Comparison of ENCODE assay signal across 8 cellular contexts in genomic region chr2:47402555-47402804, GRCh38. TPM values are rescaled to one million over a fixed set of nuclear protein-coding genes. Genes with fewer than 3 reads are reported as not detected.
DNase-seq lines count a peak whose midpoint lies in the region; FAIRE-seq and TF ChIP-seq lines count a peak whose summit lies in the region.

No MANE protein-coding gene starts in this region.

- POLR2A ChIA-PET in OCI-LY7 (lab: Charles Lee): interaction anchor here (0.6 to 2.1 kb wide), 14 partner anchors 10 to 505 kb away, joined by 3 to 11 read pairs (median 4); no protein-coding TSS in a partner anchor

- intact Hi-C loops in Calu3 (cut with micrococcal nuclease; ENCODE audit: unreplicated experiment): no loop called here
- intact Hi-C loops in OCI-LY7 (cut with micrococcal nuclease; ENCODE audit: unreplicated experiment): loop anchor here (2.0 to 5.0 kb wide), 4 partner anchors 118 to 380 kb away; partner anchors contain the start of gene MSH6

- no peak for FAIRE-seq in H54 (lab: Jason Lieb, UNC)

- H3K4me2 ChIP-seq in OCI-LY7 (ENCODE audit: low read length) (peak overlapping the region; percentile 69), osteoblast (ENCODE audit: insufficient read depth, low read length) (peak overlapping the region; percentile 100)

- H2AFZ ChIP-seq in OCI-LY7 (ENCODE audit: low read length): peak overlapping the region; percentile 80
- H2AFZ ChIP-seq in osteoblast (ENCODE audit: low read length): peak overlapping the region; percentile 94

- H4K20me1 ChIP-seq in OCI-LY7 (ENCODE audit: insufficient read depth, low read length) (peaks cover 8% of the 10 kb centered on the region; the same call in 1 of the 2 replicates), osteoblast (ENCODE audit: insufficient read depth, low read length) (peaks cover 2% of the 10 kb centered on the region)

- H3K9me3 Mint-ChIP-seq in Calu3 (ENCODE audit: low read depth, unreplicated experiment): no peaks in the 10 kb centered on the region
- no peaks in the 10 kb centered on the region for H3K9me3 Mint-ChIP-seq in endothelial cell (ENCODE audit: unreplicated experiment)

- peaks cover 12% of the 10 kb centered on the region; the same call in 1 of the 2 replicates for H3K9me3 ChIP-seq in OCI-LY7 (ENCODE audit: low read length)
- H3K9me3 ChIP-seq in osteoblast (ENCODE audit: low read depth, low read length): no peaks in the 10 kb centered on the region

- H3K79me2 ChIP-seq in OCI-LY7 (ENCODE audit: insufficient read depth, low read depth, low read length) (peaks cover 42% of the 10 kb centered on the region), osteoblast (ENCODE audit: insufficient read depth, low read length) (peaks cover 39% of the 10 kb centered on the region)

- H3K4me1 Mint-ChIP-seq in Calu3 (ENCODE audit: low read depth, unreplicated experiment) (peaks cover 21% of the 10 kb centered on the region), endothelial cell (ENCODE audit: unreplicated experiment) (peaks cover 18% of the 10 kb centered on the region)

- DNase-seq in Calu3 (no peak), OCI-LY7 (ENCODE audit: low spot score) (no peak), endothelial cell (ENCODE audit: low spot score) (no peak), osteoblast (ENCODE audit: insufficient read length, low spot score, missing footprints) (peak; percentile 86), HK-2 (ENCODE audit: unreplicated experiment) (no peak), amygdala (lab: John Stamatoyannopoulos, UW) (no peak), H54 (ENCODE audit: insufficient read length, low spot score) (no peak), NCI-H774 (lab: John Stamatoyannopoulos, UW) (no peak)

- H3K4me3 ChIP-seq in OCI-LY7 (ENCODE audit: low read depth, low read length, poor library complexity, severe bottlenecking): peak overlapping the region; percentile 86
- peak overlapping the region; percentile 86 for H3K4me3 ChIP-seq in osteoblast (ENCODE audit: insufficient read depth, low read length)

- BruUV-seq in Calu3 (replicated peaks; lab: Mats Ljungman, UMichigan) (no TSS peak), OCI-LY7 (replicated peaks; lab: Mats Ljungman, UMichigan) (no TSS peak)

- no peak for TF ChIP-seq POLR2A in H54 (IDR thresholded peaks at IDR 0.05; ENCODE audit: low read depth, low read length)

- H3K36me3 ChIP-seq in OCI-LY7 (ENCODE audit: insufficient read depth, low read length) (peaks cover 23% of the 10 kb centered on the region), osteoblast (ENCODE audit: insufficient read depth, low read length) (no peaks in the 10 kb centered on the region)

- no peaks in the 10 kb centered on the region for H3K27me3 Mint-ChIP-seq in Calu3 (ENCODE audit: unreplicated experiment)
- H3K27me3 Mint-ChIP-seq in endothelial cell (ENCODE audit: unreplicated experiment): peaks cover 6% of the 10 kb centered on the region

- TF ChIP-seq CTCF in Calu3 (IDR thresholded peaks at IDR 0.05; ENCODE audit: unreplicated experiment): no peak
- TF ChIP-seq CTCF in OCI-LY7 (conservative IDR thresholded peaks at IDR 0.05; ENCODE audit: low read length): peak; percentile 40; the same call in 1 of the 2 replicates
- no peak for TF ChIP-seq CTCF in endothelial cell (IDR thresholded peaks at IDR 0.05; ENCODE audit: unreplicated experiment)
- no peak for TF ChIP-seq CTCF in osteoblast (IDR thresholded peaks at IDR 0.05; ENCODE audit: extremely low read depth, low read depth, low read length)

- H3K36me3 Mint-ChIP-seq in Calu3 (ENCODE audit: insufficient read depth, unreplicated experiment): peaks cover 33% of the 10 kb centered on the region
- peaks cover 21% of the 10 kb centered on the region for H3K36me3 Mint-ChIP-seq in endothelial cell (ENCODE audit: low read depth, unreplicated experiment)

- H3K27ac ChIP-seq in OCI-LY7 (ENCODE audit: low read depth, low read length, poor library complexity, severe bottlenecking) (peak overlapping the region; percentile 67), osteoblast (ENCODE audit: low read depth, low read length) (peak overlapping the region; percentile 55)

- H3K27me3 ChIP-seq in osteoblast (ENCODE audit: insufficient read depth, low read length): no peaks in the 10 kb centered on the region

- H3K4me1 ChIP-seq in OCI-LY7 (ENCODE audit: insufficient read depth, low read length, poor library complexity, severe bottlenecking) (peaks cover 20% of the 10 kb centered on the region), osteoblast (ENCODE audit: insufficient read depth, low read length) (peaks cover 13% of the 10 kb centered on the region)

- CTCF ChIA-PET in Calu3 (lab: Charles Lee): interaction anchor here (0.6 to 2.9 kb wide), 8 partner anchors 12 to 365 kb away, joined by 3 to 9 read pairs (median 3); no protein-coding TSS in a partner anchor
- CTCF ChIA-PET in OCI-LY7 (lab: Charles Lee; ENCODE audit: unreplicated experiment): interaction anchor here (0.9 to 1.0 kb wide), 2 partner anchors 35 to 252 kb away, joined by 3 read pairs; no protein-coding TSS in a partner anchor

- no peaks in the 10 kb centered on the region for H3K9me2 ChIP-seq in OCI-LY7 (ENCODE audit: insufficient read depth, low read length)

- H3K27ac Mint-ChIP-seq in Calu3 (ENCODE audit: unreplicated experiment) (peak overlapping the region; percentile 90), endothelial cell (ENCODE audit: unreplicated experiment) (peak overlapping the region; percentile 96)

- H3K4me3 Mint-ChIP-seq in Calu3 (ENCODE audit: low read depth, unreplicated experiment) (peak overlapping the region; percentile 99), endothelial cell (ENCODE audit: unreplicated experiment) (peak overlapping the region; percentile 99)

RNA-seq across cellular contexts. Expression of gene MSH2, which starts 0.5 kb away (rescaled TPM):
- total RNA-seq in Calu3 (2022): 47.2 and 55.3 TPM in 2 replicates
- 96.8 and 107 TPM in 2 replicates for total RNA-seq in OCI-LY7 (2014; rRNA removed; shearing (Covaris generic))
- total RNA-seq in OCI-LY7 (2022): 94.8 and 97.8 TPM in 2 replicates
- total RNA-seq in endothelial cell (ENCODE audit: unreplicated experiment): 56.5 TPM
- 14.5 and 16.5 TPM in 2 replicates for total RNA-seq in osteoblast

RNA-seq across cellular contexts. Expression of gene EPCAM, which starts 33.4 kb away (rescaled TPM):
- total RNA-seq in Calu3 (2022): 455 and 465 TPM in 2 replicates
- total RNA-seq in OCI-LY7 (2014; rRNA removed; shearing (Covaris generic)): not detected in 2 replicates
- not detected in 2 replicates for total RNA-seq in OCI-LY7 (2022)
- 54.6 TPM for total RNA-seq in endothelial cell (ENCODE audit: unreplicated experiment)
- total RNA-seq in osteoblast: under 0.01 TPM in 1 of 2 replicates, not detected in the other

Comparison
In these comparisons a context has a peak if more than half of its experiments do, and no peak if none do; other contexts are left out.
1. RNA of gene EPCAM, which starts 33.4 kb away (total RNA-seq): 455 to 465 TPM in Calu3 and 54.6 TPM in endothelial cell (single experiment); not detected in OCI-LY7 and under 0.01 TPM in osteoblast; every median in the first group is over 10 times any median in the second.